Comparison of ENCODE assay signal across 11 cellular contexts in genomic region chr17:40903129-40903847, GRCh38. TPM values are rescaled to one million over a fixed set of nuclear protein-coding genes. Genes with fewer than 3 reads are reported as not detected.
DNase-seq lines count a peak whose midpoint lies in the region; ATAC-seq and TF ChIP-seq lines count a peak whose summit lies in the region.
"Had no signal": no experiment of that assay in that cellular context is flagged by ENCODE, and none has a peak within 500 bp of the region (broad histone marks: within the 10 kb centered on the region; RNA-seq: fewer than 3 reads in every experiment).

No MANE protein-coding gene starts in this region.

- TF ChIP-seq CTCF in tibial artery (IDR thresholded peaks at IDR 0.05), result no peak
- TF ChIP-seq CTCF in lower leg skin (IDR thresholded peaks at IDR 0.05), result no peak

- in situ Hi-C loops in Caki2 (cut with HindIII; ENCODE audit: low pct_unique_long_range_greater_than_20kb, low sequenced_read_pairs), result no loop called here

- H3K4me1 ChIP-seq in adipocyte (ENCODE audit: control insufficient read depth, insufficient read depth, low read length), result peaks cover 22% of the 10 kb centered on the region
- peaks cover 18 to 39% of the 10 kb centered on the region in 2 donors for H3K4me1 ChIP-seq in mucosa of rectum (ENCODE audit: control insufficient read depth in 2 of 2, insufficient read depth in 2 of 2, low read length in 2 of 2)
- H3K4me1 ChIP-seq in tibial artery, result no peaks in the 10 kb centered on the region

- peak overlapping the region; percentile 96 to 97 for H3K27ac ChIP-seq in mucosa of rectum (ENCODE audit: low read depth in 2 of 2, low read length in 2 of 2)
- H3K27ac ChIP-seq in tibial artery, result no peak overlapping the region
- H3K27ac ChIP-seq: upper lobe of left lung had no signal

- no peak for TF ChIP-seq POLR2A in lower leg skin (IDR thresholded peaks at IDR 0.05)

- ATAC-seq in GM21737 (IDR thresholded peaks at IDR 0.05; ENCODE audit: unreplicated experiment), result no peak

- 72 to 73% methylated on average over 12 of the region's 12 CpGs for WGBS in lower leg skin, 2 donors

- H3K9ac ChIP-seq in adipocyte (ENCODE audit: low read length), result no peak overlapping the region
- H3K9ac ChIP-seq in mucosa of rectum (ENCODE audit: low read depth in 1 of 2, low read length in 2 of 2), result peak overlapping the region; percentile 63 to 81

- DNase-seq in Caki2 (ENCODE audit: low read depth) (peak; percentile 99), HuH-7.5 (ENCODE audit: low spot score) (peak; percentile 18), adipocyte (ENCODE audit: low read depth) (peak; percentile 33), pons (ENCODE audit: low spot score) (no peak), tibial artery (no peak), lower leg skin (ENCODE audit: low spot score in 2 of 2) (no peak)
- DNase-seq: activated CD4-positive, alpha-beta T cell treated with anti-CD3 and anti-CD28 coated beads, Interleukin-2, amount 50 U/mL, for 1 hour; upper lobe of left lung had no signal

- intact Hi-C loops in tibial artery (cut with DNase I; ENCODE audit: low total_unique reads), result loop anchor here (10.0 kb wide), 1 partner anchor 98 kb away; no protein-coding TSS in a partner anchor
- intact Hi-C loops in lower leg skin (cut with DNase I; ENCODE audit: low total_unique reads), result loop anchor here (10.0 kb wide), 2 partner anchors 98 to 422 kb away; no protein-coding TSS in a partner anchor

- no peaks in the 10 kb centered on the region for H3K9me3 ChIP-seq in adipocyte (ENCODE audit: control insufficient read depth, low read length)
- H3K9me3 ChIP-seq in mucosa of rectum (ENCODE audit: control insufficient read depth in 2 of 2, low read length in 2 of 2), result no peaks in the 10 kb centered on the region
- H3K9me3 ChIP-seq in tibial artery, result no peaks in the 10 kb centered on the region
- H3K9me3 ChIP-seq: upper lobe of left lung had no signal

- H3K36me3 ChIP-seq in adipocyte (ENCODE audit: control insufficient read depth, insufficient read depth, low read length, severe bottlenecking) (no peaks in the 10 kb centered on the region), mucosa of rectum (ENCODE audit: control insufficient read depth in 2 of 2, insufficient read depth in 2 of 2, low read length in 2 of 2) (no peaks in the 10 kb centered on the region), tibial artery (no peaks in the 10 kb centered on the region)
- H3K36me3 ChIP-seq: upper lobe of left lung had no signal

- H3K4me3 ChIP-seq in adipocyte (ENCODE audit: low read length), result no peak overlapping the region
- H3K4me3 ChIP-seq in mucosa of rectum (ENCODE audit: low read length in 2 of 2), result peak overlapping the region; percentile 63 to 64
- no peak overlapping the region for H3K4me3 ChIP-seq in tibial artery
- no peak overlapping the region for H3K4me3 ChIP-seq in lower leg skin (ENCODE audit: low read depth, poor library complexity, severe bottlenecking)
- H3K4me3 ChIP-seq: upper lobe of left lung had no signal

- H3K27me3 ChIP-seq in adipocyte (replicated peaks; ENCODE audit: control insufficient read depth, insufficient read depth, low read length) (no peaks in the 10 kb centered on the region), mucosa of rectum (ENCODE audit: control insufficient read depth in 2 of 2, insufficient read depth in 2 of 2, low read length in 2 of 2) (peaks cover 0 to 2% of the 10 kb centered on the region in 2 donors), tibial artery (peaks cover 0 to 7% of the 10 kb centered on the region in 2 donors)
- H3K27me3 ChIP-seq: upper lobe of left lung had no signal

RNA-seq across cellular contexts. Expression of gene KRT20, which starts 18.2 kb away (rescaled TPM):
- 46.7 and 50.0 TPM in 2 replicates for total RNA-seq in Caki2 (2014; rRNA removed; shearing (Covaris generic); ENCODE audit: low replicate concordance)
- total RNA-seq in lower leg skin, result under 1 TPM in 1 of 4 donors, not detected in 3; 0.12 TPM
- total RNA-seq: pulmonary artery endothelial cell had no signal

RNA-seq across cellular contexts. Expression of gene KRT23, which starts 34.2 kb away (rescaled TPM):
- not detected in 2 replicates for total RNA-seq in Caki2 (2014; rRNA removed; shearing (Covaris generic); ENCODE audit: low replicate concordance)
- total RNA-seq in lower leg skin, result 100 to 1,000 TPM; 302 to 577 (median 454) TPM
- total RNA-seq: pulmonary artery endothelial cell had no signal

RNA-seq across cellular contexts. Expression of gene KRT12, which starts 36.3 kb away (rescaled TPM):
- total RNA-seq in Caki2 (2014; rRNA removed; shearing (Covaris generic); ENCODE audit: low replicate concordance), result not detected in 2 replicates
- not detected for total RNA-seq in lower leg skin
- total RNA-seq: pulmonary artery endothelial cell, upper lobe of left lung had no signal

Comparison
In these comparisons a context has a peak if more than half of its experiments do, and no peak if none do; other contexts are left out.
1. DNase-seq: peak in Caki2 (single experiment), HuH-7.5 (single experiment) and adipocyte (single experiment); none in pons (single experiment), tibial artery (0 of 2) and lower leg skin (0 of 2).
2. H3K4me3 ChIP-seq: peak in mucosa of rectum (2 of 2); none in adipocyte (single experiment), tibial artery (0 of 2) and lower leg skin (single experiment).
3. H3K27ac ChIP-seq: peak in mucosa of rectum (2 of 2); none in tibial artery (0 of 2).
4. RNA of gene KRT20, which starts 18.2 kb away (total RNA-seq): 46.7 to 50.0 TPM in Caki2; 0.12 TPM in lower leg skin; every median in the first group is over 10 times any median in the second.
5. RNA of gene KRT23, which starts 34.2 kb away (total RNA-seq): 302 to 577 TPM in lower leg skin; not detected in Caki2; every median in the first group is over 100 times any median in the second.